ENCODE assay signal across 7 cellular contexts in genomic region chr1:78005347-78005722, GRCh38. TPM values are rescaled to one million over a fixed set of nuclear protein-coding genes. Genes with fewer than 3 reads are reported as not detected.
DNase-seq lines count a peak whose midpoint lies in the region; ATAC-seq and TF ChIP-seq lines count a peak whose summit lies in the region.

No MANE protein-coding gene starts in this region.

- H3K27ac ChIP-seq in HL-60 (replicated peaks) (peak overlapping the region; percentile 99), iPS-18a (ENCODE audit: low read length) (peak overlapping the region; percentile 87)

- H3K9me3 Mint-ChIP-seq in activated T-helper 2 cell treated with anti-CD3 and anti-CD28 coated beads, Interferon-gamma antibody, Interleukin-2, Interleukin-4, amounts not matched to agents 10 μg/mL and 5 μg/mL and 100 μg/mL, durations not matched to agents 14 hours and 24 hours and 36 hours: no peaks in the 10 kb centered on the region
- H3K9me3 Mint-ChIP-seq in stimulated activated naive CD8-positive, alpha-beta T cell treated with anti-CD3 and anti-CD28 coated beads, Interleukin-15, amount 100 ng/mL, for 72 hours: no peaks in the 10 kb centered on the region

- H3K27me3 Mint-ChIP-seq in activated T-helper 2 cell treated with anti-CD3 and anti-CD28 coated beads, Interferon-gamma antibody, Interleukin-2, Interleukin-4, amounts not matched to agents 10 μg/mL and 5 μg/mL and 100 μg/mL, durations not matched to agents 14 hours and 24 hours and 36 hours (ENCODE audit: low read depth): no peaks in the 10 kb centered on the region
- H3K27me3 Mint-ChIP-seq in stimulated activated naive CD8-positive, alpha-beta T cell treated with anti-CD3 and anti-CD28 coated beads, Interleukin-15, amount 100 ng/mL, for 72 hours: no peaks in the 10 kb centered on the region

- H3K36me3 Mint-ChIP-seq in activated T-helper 2 cell treated with anti-CD3 and anti-CD28 coated beads, Interferon-gamma antibody, Interleukin-2, Interleukin-4, amounts not matched to agents 10 μg/mL and 5 μg/mL and 100 μg/mL, durations not matched to agents 14 hours and 24 hours and 36 hours (ENCODE audit: low read depth): no peaks in the 10 kb centered on the region

- H3K27ac Mint-ChIP-seq in activated T-helper 2 cell treated with anti-CD3 and anti-CD28 coated beads, Interferon-gamma antibody, Interleukin-2, Interleukin-4, amounts not matched to agents 10 μg/mL and 5 μg/mL and 100 μg/mL, durations not matched to agents 14 hours and 24 hours and 36 hours: peak overlapping the region; percentile 98
- peak overlapping the region; percentile 100 for H3K27ac Mint-ChIP-seq in stimulated activated naive CD8-positive, alpha-beta T cell treated with anti-CD3 and anti-CD28 coated beads, Interleukin-15, amount 100 ng/mL, for 72 hours

- ATAC-seq in stimulated activated naive CD8-positive, alpha-beta T cell treated with anti-CD3 and anti-CD28 coated beads, Interleukin-15, amount 100 ng/mL, for 72 hours: no peak
- ATAC-seq in HG02870 (IDR thresholded peaks at IDR 0.05; ENCODE audit: unreplicated experiment): no peak
- no peak for ATAC-seq in GM19351 (IDR thresholded peaks at IDR 0.05; ENCODE audit: unreplicated experiment)

- DNase-seq in HL-60 (ENCODE audit: low read depth in 1 of 2, low spot score in 1 of 2) (no peak), GM20000 (ENCODE audit: low spot score) (no peak)
- no peak for DNase-seq in activated T-helper 2 cell treated with anti-CD3 and anti-CD28 coated beads, Interferon-gamma antibody, Interleukin-2, Interleukin-4, amounts not matched to agents 10 μg/mL and 5 μg/mL and 100 μg/mL, durations not matched to agents 14 hours and 24 hours and 36 hours (ENCODE audit: low spot score)
- DNase-seq in stimulated activated naive CD8-positive, alpha-beta T cell treated with anti-CD3 and anti-CD28 coated beads, Interleukin-15, amount 100 ng/mL, for 72 hours: no peak

- peaks cover 35% of the 10 kb centered on the region for H3K4me1 Mint-ChIP-seq in activated T-helper 2 cell treated with anti-CD3 and anti-CD28 coated beads, Interferon-gamma antibody, Interleukin-2, Interleukin-4, amounts not matched to agents 10 μg/mL and 5 μg/mL and 100 μg/mL, durations not matched to agents 14 hours and 24 hours and 36 hours (ENCODE audit: low read depth)
- H3K4me1 Mint-ChIP-seq in stimulated activated naive CD8-positive, alpha-beta T cell treated with anti-CD3 and anti-CD28 coated beads, Interleukin-15, amount 100 ng/mL, for 72 hours: peaks cover 44% of the 10 kb centered on the region

- H3K4me1 ChIP-seq in iPS-18a (ENCODE audit: control insufficient read depth, low read depth, low read length): peaks cover 15% of the 10 kb centered on the region

- TF ChIP-seq CTCF in HL-60 (IDR thresholded peaks at IDR 0.05; ENCODE audit: insufficient read depth, low read length): no peak
- TF ChIP-seq CTCF in GM20000 (IDR thresholded peaks at IDR 0.05; ENCODE audit: extremely low read depth, missing control alignments): no peak

- H3K4me3 ChIP-seq in HL-60 (replicated peaks; ENCODE audit: insufficient read depth, low read length) (peak overlapping the region; percentile 31), iPS-18a (ENCODE audit: low read length) (peak overlapping the region; percentile 64)

- H3K36me3 ChIP-seq in iPS-18a (ENCODE audit: control insufficient read depth, low read depth, low read length): no peaks in the 10 kb centered on the region

- no peaks in the 10 kb centered on the region for H3K9me3 ChIP-seq in iPS-18a (ENCODE audit: control insufficient read depth, low read depth, low read length)

- H3K27me3 ChIP-seq in HL-60 (ENCODE audit: insufficient read depth, poor library complexity, severe bottlenecking) (no peaks in the 10 kb centered on the region), iPS-18a (ENCODE audit: control insufficient read depth, insufficient read depth, low read length) (no peaks in the 10 kb centered on the region)

- H3K4me3 Mint-ChIP-seq in activated T-helper 2 cell treated with anti-CD3 and anti-CD28 coated beads, Interferon-gamma antibody, Interleukin-2, Interleukin-4, amounts not matched to agents 10 μg/mL and 5 μg/mL and 100 μg/mL, durations not matched to agents 14 hours and 24 hours and 36 hours (ENCODE audit: low read depth): peak overlapping the region; percentile 94
- H3K4me3 Mint-ChIP-seq in stimulated activated naive CD8-positive, alpha-beta T cell treated with anti-CD3 and anti-CD28 coated beads, Interleukin-15, amount 100 ng/mL, for 72 hours: peak overlapping the region; percentile 88 to 97

- intact Hi-C loops in activated T-helper 2 cell treated with anti-CD3 and anti-CD28 coated beads, Interferon-gamma antibody, Interleukin-2, Interleukin-4, amounts not matched to agents 10 μg/mL and 5 μg/mL and 100 μg/mL, durations not matched to agents 14 hours and 24 hours and 36 hours (cut with micrococcal nuclease): loop anchor here (2.0 to 10.0 kb wide), 4 partner anchors 35 to 619 kb away; partner anchors contain the start of genes IFI44L and ZZZ3

- H3K9ac ChIP-seq in iPS-18a (ENCODE audit: low read length): peak overlapping the region; percentile 80

RNA-seq across cellular contexts. Expression of gene DNAJB4, which starts 0.6 kb away (rescaled TPM):
- 12.5 and 14.6 TPM in 2 replicates for total RNA-seq in activated T-helper 2 cell treated with anti-CD3 and anti-CD28 coated beads, Interferon-gamma antibody, Interleukin-2, Interleukin-4, amounts not matched to agents 10 μg/mL and 5 μg/mL and 100 μg/mL, durations not matched to agents 14 hours and 24 hours and 36 hours

RNA-seq across cellular contexts. Expression of gene FUBP1, which starts 26.5 kb away (rescaled TPM):
- total RNA-seq in activated T-helper 2 cell treated with anti-CD3 and anti-CD28 coated beads, Interferon-gamma antibody, Interleukin-2, Interleukin-4, amounts not matched to agents 10 μg/mL and 5 μg/mL and 100 μg/mL, durations not matched to agents 14 hours and 24 hours and 36 hours: 262 and 269 TPM in 2 replicates

RNA-seq across cellular contexts. Expression of gene GIPC2, which starts 40.4 kb away (rescaled TPM):
- total RNA-seq in activated T-helper 2 cell treated with anti-CD3 and anti-CD28 coated beads, Interferon-gamma antibody, Interleukin-2, Interleukin-4, amounts not matched to agents 10 μg/mL and 5 μg/mL and 100 μg/mL, durations not matched to agents 14 hours and 24 hours and 36 hours: 0.07 and 0.09 TPM in 2 replicates
